In genomic region chr4:6953751-6954380, GRCh38 we compare ENCODE assay signal across 8 cellular contexts. TPM values are rescaled to one million over a fixed set of nuclear protein-coding genes. Genes with fewer than 3 reads are reported as not detected.
DNase-seq lines count a peak whose midpoint lies in the region; ATAC-seq and TF ChIP-seq lines count a peak whose summit lies in the region.

No MANE protein-coding gene starts in this region.

- peak; percentile 36 for ATAC-seq in left lobe of liver
- ATAC-seq in HG02840 (IDR thresholded peaks at IDR 0.05; ENCODE audit: low FRiP score, unreplicated experiment), result no peak

- H3K4me3 Mint-ChIP-seq in activated CD4-positive, alpha-beta memory T cell treated with anti-CD3 and anti-CD28 coated beads for 36 hours, result no peak overlapping the region

- H3K9me3 ChIP-seq in thyroid gland, result no peaks in the 10 kb centered on the region
- H3K9me3 ChIP-seq in effector memory CD4-positive, alpha-beta T cell (ENCODE audit: control insufficient read depth, low read length), result no peaks in the 10 kb centered on the region

- H3K27me3 ChIP-seq in thyroid gland, result no peaks in the 10 kb centered on the region
- no peaks in the 10 kb centered on the region for H3K27me3 ChIP-seq in effector memory CD4-positive, alpha-beta T cell (replicated peaks; ENCODE audit: control insufficient read depth, insufficient read depth, low read length, poor library complexity, severe bottlenecking)

- no peaks in the 10 kb centered on the region for H3K36me3 Mint-ChIP-seq in activated CD4-positive, alpha-beta memory T cell treated with anti-CD3 and anti-CD28 coated beads for 36 hours

- H3K36me3 ChIP-seq in thyroid gland, result no peaks in the 10 kb centered on the region
- H3K36me3 ChIP-seq in effector memory CD4-positive, alpha-beta T cell (ENCODE audit: control insufficient read depth, insufficient read depth, low read length), result no peaks in the 10 kb centered on the region

- no peak overlapping the region for H3K27ac Mint-ChIP-seq in activated CD4-positive, alpha-beta memory T cell treated with anti-CD3 and anti-CD28 coated beads for 36 hours

- intact Hi-C loops in thyroid gland (cut with DNase I), result no loop called here
- intact Hi-C loops in activated CD4-positive, alpha-beta memory T cell treated with anti-CD3 and anti-CD28 coated beads for 36 hours (cut with micrococcal nuclease), result no loop called here

- no peak for TF ChIP-seq POLR2A in thyroid gland (IDR thresholded peaks at IDR 0.05)

- POLR2A ChIA-PET in activated CD4-positive, alpha-beta memory T cell treated with anti-CD3 and anti-CD28 coated beads for 36 hours (lab: Charles Lee), result no interaction called here

- H3K4me1 ChIP-seq in thyroid gland, result peaks cover 13 to 25% of the 10 kb centered on the region in 2 donors
- no peaks in the 10 kb centered on the region for H3K4me1 ChIP-seq in effector memory CD4-positive, alpha-beta T cell (ENCODE audit: control insufficient read depth, insufficient read depth, low read length, poor library complexity, severe bottlenecking)

- H3K27ac ChIP-seq in thyroid gland, result no peak overlapping the region
- H3K27ac ChIP-seq in effector memory CD4-positive, alpha-beta T cell (ENCODE audit: insufficient read depth, low read length, poor library complexity, severe bottlenecking), result no peak overlapping the region

- no peak for TF ChIP-seq CTCF in thyroid gland (IDR thresholded peaks at IDR 0.05)

- CTCF ChIA-PET in activated CD4-positive, alpha-beta memory T cell treated with anti-CD3 and anti-CD28 coated beads for 36 hours (lab: Charles Lee), result no interaction called here

- 52 to 64% methylated on average over 20 to 22 of the region's 35 CpGs for WGBS in thyroid gland, 2 donors

- H3K9me3 Mint-ChIP-seq in activated CD4-positive, alpha-beta memory T cell treated with anti-CD3 and anti-CD28 coated beads for 36 hours, result no peaks in the 10 kb centered on the region

- H3K4me3 ChIP-seq in thyroid gland (replicated peaks in 1 of 3), result no peak overlapping the region
- no peak overlapping the region for H3K4me3 ChIP-seq in effector memory CD4-positive, alpha-beta T cell (ENCODE audit: insufficient read depth, low read depth, low read length, poor library complexity, severe bottlenecking)

- H3K4me1 Mint-ChIP-seq in activated CD4-positive, alpha-beta memory T cell treated with anti-CD3 and anti-CD28 coated beads for 36 hours (ENCODE audit: low read depth), result peaks cover 37% of the 10 kb centered on the region

- no peaks in the 10 kb centered on the region for H3K27me3 Mint-ChIP-seq in activated CD4-positive, alpha-beta memory T cell treated with anti-CD3 and anti-CD28 coated beads for 36 hours

- DNase-seq in HT-29 (ENCODE audit: low spot score), result peak; percentile 79
- DNase-seq in dermis blood vessel endothelial cell, result peak; percentile 41
- DNase-seq in left lobe of liver (ENCODE audit: low spot score), result peak; percentile 53
- peak; percentile 62 to 66 for DNase-seq in thyroid gland
- no peak for DNase-seq in effector memory CD4-positive, alpha-beta T cell
- no peak for DNase-seq in COLO668 (lab: John Stamatoyannopoulos, UW; ENCODE audit: unreplicated experiment)
- no peak for DNase-seq in activated CD4-positive, alpha-beta memory T cell treated with anti-CD3 and anti-CD28 coated beads for 36 hours

RNA-seq across cellular contexts. Expression of gene TBC1D14, which starts 44.2 kb away (rescaled TPM):
- 54.5 and 58.5 TPM in 2 replicates for total RNA-seq in HT-29 (2014; rRNA removed; shearing (Covaris generic))
- total RNA-seq in dermis blood vessel endothelial cell (28.2 and 30.0 TPM in 2 replicates), left lobe of liver (29.3 TPM), thyroid gland (10 to 100 TPM; 39.8 to 47.0 (median 46.0) TPM)
- 10 to 100 TPM; 37.1 to 37.3 TPM for total RNA-seq in activated CD4-positive, alpha-beta memory T cell treated with anti-CD3 and anti-CD28 coated beads for 36 hours

Comparison
In these comparisons a context has a peak if more than half of its experiments do, and no peak if none do; other contexts are left out.
1. DNase-seq: peak in HT-29 (single experiment), dermis blood vessel endothelial cell (single experiment), left lobe of liver (single experiment) and thyroid gland (2 of 2); none in effector memory CD4-positive, alpha-beta T cell (0 of 3), COLO668 (single experiment) and activated CD4-positive, alpha-beta memory T cell treated with anti-CD3 and anti-CD28 coated beads for 36 hours (single experiment).